In genomic region chr6:112253842-112254816, GRCh38 we compare ENCODE assay signal across 8 cellular contexts. TPM values are rescaled to one million over a fixed set of nuclear protein-coding genes. Genes with fewer than 3 reads are reported as not detected.
DNase-seq lines count a peak whose midpoint lies in the region; ATAC-seq, FAIRE-seq and TF ChIP-seq lines count a peak whose summit lies in the region.

LAMA4 (minus strand) TSS chr6:112254567; CDS start chr6:112254150, 417 bp downstream.

- peaks cover 14% of the 10 kb centered on the region for H3K4me1 Mint-ChIP-seq in activated naive CD8-positive, alpha-beta T cell treated with anti-CD3 and anti-CD28 coated beads, Interleukin-2, amount 10 ng/mL, durations not matched to agents 7 days and 5 days

- H3K27me3 Mint-ChIP-seq in activated naive CD8-positive, alpha-beta T cell treated with anti-CD3 and anti-CD28 coated beads, Interleukin-2, amount 10 ng/mL, durations not matched to agents 7 days and 5 days: peaks cover 74% of the 10 kb centered on the region

- H3K27ac Mint-ChIP-seq in activated naive CD8-positive, alpha-beta T cell treated with anti-CD3 and anti-CD28 coated beads, Interleukin-2, amount 10 ng/mL, durations not matched to agents 7 days and 5 days: no peak within 1 kb of the TSS

- no peak for FAIRE-seq in RCC 7860 (lab: Jason Lieb, UNC)

- peak within 1 kb of the TSS; percentile 31; the same call in 1 of the 2 replicates for H3K4me3 ChIP-seq in GM12865 (ENCODE audit: low read depth, low read length)
- H3K4me3 ChIP-seq in neuron (ENCODE audit: low read length): peak within 1 kb of the TSS; percentile 61

- peaks cover 30% of the 10 kb centered on the region for H3K4me1 ChIP-seq in neuron (ENCODE audit: insufficient read depth, low read length)

- ATAC-seq in activated naive CD8-positive, alpha-beta T cell treated with anti-CD3 and anti-CD28 coated beads, Interleukin-2, amount 10 ng/mL, durations not matched to agents 7 days and 5 days (ENCODE audit: low read depth): peak; percentile 59
- ATAC-seq in GM19463 (IDR thresholded peaks at IDR 0.05; ENCODE audit: unreplicated experiment): no peak
- ATAC-seq in GM21786 (IDR thresholded peaks at IDR 0.05; ENCODE audit: unreplicated experiment): no peak

- H3K36me3 ChIP-seq in neuron (ENCODE audit: insufficient read depth, low read length): no peaks in the 10 kb centered on the region

- no peak for TF ChIP-seq CTCF in GM12865 (IDR thresholded peaks at IDR 0.05; ENCODE audit: insufficient read depth, low read depth, low read length, missing control alignments)

- H2AFZ ChIP-seq in neuron (ENCODE audit: low read depth, low read length): peak within 1 kb of the TSS; percentile 89

- DNase-seq in GM12865 (ENCODE audit: low read depth): no peak
- DNase-seq in NCI-H1105 treated with DMSO at 0.1 percent for 48 hours (lab: John Stamatoyannopoulos, UW): peak; percentile 48
- DNase-seq in activated naive CD8-positive, alpha-beta T cell treated with anti-CD3 and anti-CD28 coated beads, Interleukin-2, amount 10 ng/mL, durations not matched to agents 7 days and 5 days: peak; percentile 45
- DNase-seq in head of caudate nucleus: peak; percentile 11 to 72 (median 50)
- no peak for DNase-seq in RCC 7860 (ENCODE audit: low spot score)

- POLR2A ChIA-PET in activated naive CD8-positive, alpha-beta T cell treated with anti-CD3 and anti-CD28 coated beads, Interleukin-2, amount 10 ng/mL, durations not matched to agents 7 days and 5 days (lab: Charles Lee): interaction anchor here (0.7 kb wide), 1 partner anchor 1087 kb away, joined by 3 read pairs; no protein-coding TSS in a partner anchor

- no peaks in the 10 kb centered on the region for H3K9me3 Mint-ChIP-seq in activated naive CD8-positive, alpha-beta T cell treated with anti-CD3 and anti-CD28 coated beads, Interleukin-2, amount 10 ng/mL, durations not matched to agents 7 days and 5 days

- no peaks in the 10 kb centered on the region for H3K27me3 ChIP-seq in neuron (ENCODE audit: insufficient read depth, low read length)

- H3K4me3 Mint-ChIP-seq in activated naive CD8-positive, alpha-beta T cell treated with anti-CD3 and anti-CD28 coated beads, Interleukin-2, amount 10 ng/mL, durations not matched to agents 7 days and 5 days: peak within 1 kb of the TSS; percentile 73

- no peaks in the 10 kb centered on the region for H3K36me3 Mint-ChIP-seq in activated naive CD8-positive, alpha-beta T cell treated with anti-CD3 and anti-CD28 coated beads, Interleukin-2, amount 10 ng/mL, durations not matched to agents 7 days and 5 days

- H3K9me3 ChIP-seq in neuron (ENCODE audit: low read length): no peaks in the 10 kb centered on the region

- intact Hi-C loops in head of caudate nucleus (cut with DNase I): no loop called here

RNA-seq across cellular contexts. Expression of gene LAMA4, which starts in this region (rescaled TPM):
- not detected for total RNA-seq in activated naive CD8-positive, alpha-beta T cell treated with anti-CD3 and anti-CD28 coated beads, Interleukin-2, amount 10 ng/mL, durations not matched to agents 7 days and 5 days

Comparison
In these comparisons a context has a peak if more than half of its experiments do, and no peak if none do; other contexts are left out.
1. Peak in DNase-seq and ATAC-seq in activated naive CD8-positive, alpha-beta T cell treated with anti-CD3 and anti-CD28 coated beads, Interleukin-2, amount 10 ng/mL, durations not matched to agents 7 days and 5 days; RNA of the gene not detected or under 1 TPM.
2. DNase-seq: peak in NCI-H1105 treated with DMSO at 0.1 percent for 48 hours (single experiment) and head of caudate nucleus (42 of 42); none in GM12865 (single experiment) and RCC 7860 (single experiment).